In genomic region chr13:110262944-110263343, GRCh38 we compare ENCODE assay signal across 13 cellular contexts. TPM values are rescaled to one million over a fixed set of nuclear protein-coding genes. Genes with fewer than 3 reads are reported as not detected.
DNase-seq lines count a peak whose midpoint lies in the region; ATAC-seq and TF ChIP-seq lines count a peak whose summit lies in the region.
"Had no signal": no experiment of that assay in that cellular context is flagged by ENCODE, and none has a peak within 500 bp of the region (broad histone marks: within the 10 kb centered on the region; RNA-seq: fewer than 3 reads in every experiment).

No MANE protein-coding gene starts in this region.

- peak overlapping the region; percentile 27 for H3K27ac ChIP-seq in vagina

- H3K27me3 Mint-ChIP-seq in endothelial cell (ENCODE audit: unreplicated experiment) = peaks cover 3% of the 10 kb centered on the region
- H3K27me3 Mint-ChIP-seq in activated T-cell treated with anti-CD3 and anti-CD28 coated beads, Interleukin-2, amount 50 U/mL, for 4 hours (ENCODE audit: low read depth) = peaks cover 34% of the 10 kb centered on the region

- no peaks in the 10 kb centered on the region for H3K27me3 ChIP-seq in vagina
- H3K27me3 ChIP-seq: body of pancreas had no signal

- no peak for TF ChIP-seq POLR2A in vagina (IDR thresholded peaks at IDR 0.05)

- H3K9me3 ChIP-seq in vagina = no peaks in the 10 kb centered on the region
- H3K9me3 ChIP-seq: BE2C, body of pancreas had no signal

- intact Hi-C loops in vagina (cut with DNase I) = no loop called here

- TF ChIP-seq CTCF in endothelial cell (IDR thresholded peaks at IDR 0.05; ENCODE audit: unreplicated experiment) (no peak), vagina (IDR thresholded peaks at IDR 0.05) (no peak)

- ATAC-seq in stimulated activated naive CD8-positive, alpha-beta T cell treated with anti-CD3 and anti-CD28 coated beads, Interleukin-15, Interleukin-2, amounts not matched to agents 100 U/mL and 50 U/mL, for 24 hours = no peak
- no peak for ATAC-seq in activated T-cell treated with anti-CD3 and anti-CD28 coated beads, Interleukin-2, amount 50 U/mL, for 4 hours
- no peak for ATAC-seq in HG03095 (IDR thresholded peaks at IDR 0.05; ENCODE audit: unreplicated experiment)
- ATAC-seq: activated T-helper 17 cell treated with anti-CD3 and anti-CD28 coated beads, Interleukin-2, amount 50 U/mL, for 72 hours; body of pancreas had no signal

- H3K9me3 Mint-ChIP-seq in endothelial cell (ENCODE audit: unreplicated experiment) = no peaks in the 10 kb centered on the region
- H3K9me3 Mint-ChIP-seq in activated T-cell treated with anti-CD3 and anti-CD28 coated beads, Interleukin-2, amount 50 U/mL, for 4 hours = no peaks in the 10 kb centered on the region
- H3K9me3 Mint-ChIP-seq: activated T-helper 17 cell treated with anti-CD3 and anti-CD28 coated beads, Interleukin-2, amount 50 U/mL, for 72 hours had no signal

- peaks cover 60% of the 10 kb centered on the region for H3K4me1 ChIP-seq in vagina

- peak overlapping the region; percentile 66 for H3K4me3 Mint-ChIP-seq in endothelial cell (ENCODE audit: unreplicated experiment)
- H3K4me3 Mint-ChIP-seq in activated T-cell treated with anti-CD3 and anti-CD28 coated beads, Interleukin-2, amount 50 U/mL, for 4 hours = no peak overlapping the region
- H3K4me3 Mint-ChIP-seq: activated T-helper 17 cell treated with anti-CD3 and anti-CD28 coated beads, Interleukin-2, amount 50 U/mL, for 72 hours had no signal

- H3K27ac Mint-ChIP-seq in endothelial cell (ENCODE audit: unreplicated experiment) = peak overlapping the region; percentile 90
- H3K27ac Mint-ChIP-seq: activated T-helper 17 cell treated with anti-CD3 and anti-CD28 coated beads, Interleukin-2, amount 50 U/mL, for 72 hours had no signal

- peaks cover 39% of the 10 kb centered on the region for H3K36me3 Mint-ChIP-seq in endothelial cell (ENCODE audit: low read depth, unreplicated experiment)
- no peaks in the 10 kb centered on the region for H3K36me3 Mint-ChIP-seq in activated T-cell treated with anti-CD3 and anti-CD28 coated beads, Interleukin-2, amount 50 U/mL, for 4 hours (ENCODE audit: insufficient read depth)

- peaks cover 80% of the 10 kb centered on the region for H3K4me1 Mint-ChIP-seq in endothelial cell (ENCODE audit: unreplicated experiment)
- no peaks in the 10 kb centered on the region for H3K4me1 Mint-ChIP-seq in activated T-cell treated with anti-CD3 and anti-CD28 coated beads, Interleukin-2, amount 50 U/mL, for 4 hours (ENCODE audit: low read depth)
- H3K4me1 Mint-ChIP-seq: activated T-helper 17 cell treated with anti-CD3 and anti-CD28 coated beads, Interleukin-2, amount 50 U/mL, for 72 hours had no signal

- no peak overlapping the region for H3K4me3 ChIP-seq in vagina
- H3K4me3 ChIP-seq: body of pancreas had no signal

- no peaks in the 10 kb centered on the region for H3K36me3 ChIP-seq in vagina
- H3K36me3 ChIP-seq: BE2C had no signal

- DNase-seq in endothelial cell (ENCODE audit: low spot score) (no peak), kidney glomerular epithelial cell (lab: John Stamatoyannopoulos, UW) (peak; percentile 49), renal cortical epithelial cell (ENCODE audit: low read depth) (peak; percentile 26), vagina (ENCODE audit: extremely low spot score in 2 of 2) (peak in 1 of 2 donors; percentile 86)
- no peak for DNase-seq in stimulated activated naive CD8-positive, alpha-beta T cell treated with anti-CD3 and anti-CD28 coated beads, Interleukin-15, Interleukin-2, amounts not matched to agents 100 U/mL and 50 U/mL, for 24 hours
- DNase-seq in activated T-cell treated with anti-CD3 and anti-CD28 coated beads, Interleukin-2, amount 50 U/mL, for 4 hours = no peak
- DNase-seq: BE2C; body of pancreas; foreskin melanocyte; NCI-H1694 treated with DMSO at 0.1 percent for 48 hours; stimulated activated CD4-positive, alpha-beta T cell treated with anti-CD3 and anti-CD28 coated beads, Interleukin-4, amount 100 ng/mL, for 24 hours had no signal

RNA-seq across cellular contexts. Expression of gene COL4A1, which starts 44.0 kb away (rescaled TPM):
- total RNA-seq in endothelial cell (ENCODE audit: unreplicated experiment) (2,720 TPM), renal cortical epithelial cell (1,634 and 1,793 TPM in 2 replicates), vagina (178 TPM)
- total RNA-seq in activated T-cell treated with anti-CD3 and anti-CD28 coated beads, Interleukin-2, amount 50 U/mL, for 4 hours = under 1 TPM; 0.42 to 0.66 (median 0.54) TPM
- total RNA-seq: activated T-helper 17 cell treated with anti-CD3 and anti-CD28 coated beads, Interleukin-2, amount 50 U/mL, for 72 hours had no signal

RNA-seq across cellular contexts. Expression of gene COL4A2, which starts 44.1 kb away (rescaled TPM):
- total RNA-seq in endothelial cell (ENCODE audit: unreplicated experiment) (1,556 TPM), renal cortical epithelial cell (1,026 and 1,465 TPM in 2 replicates), vagina (180 TPM)
- 1 to 10 TPM in 2 of 3 donors, under 1 TPM in 1; 0.63 to 1.2 (median 1.1) TPM for total RNA-seq in activated T-cell treated with anti-CD3 and anti-CD28 coated beads, Interleukin-2, amount 50 U/mL, for 4 hours

Comparison
In these comparisons a context has a peak if more than half of its experiments do, and no peak if none do; other contexts are left out.
1. DNase-seq: peak in kidney glomerular epithelial cell (single experiment) and renal cortical epithelial cell (single experiment); none in endothelial cell (single experiment), stimulated activated naive CD8-positive, alpha-beta T cell treated with anti-CD3 and anti-CD28 coated beads, Interleukin-15, Interleukin-2, amounts not matched to agents 100 U/mL and 50 U/mL, for 24 hours (single experiment) and activated T-cell treated with anti-CD3 and anti-CD28 coated beads, Interleukin-2, amount 50 U/mL, for 4 hours (single experiment).
2. RNA of gene COL4A1, which starts 44.0 kb away (total RNA-seq): 2,720 TPM in endothelial cell (single experiment), 1,634 to 1,793 TPM in renal cortical epithelial cell and 178 TPM in vagina (single experiment); 0.42 to 0.66 TPM in activated T-cell treated with anti-CD3 and anti-CD28 coated beads, Interleukin-2, amount 50 U/mL, for 4 hours; every median in the first group is over 100 times any median in the second.
3. RNA of gene COL4A2, which starts 44.1 kb away (total RNA-seq): 1,556 TPM in endothelial cell (single experiment), 1,026 to 1,465 TPM in renal cortical epithelial cell and 180 TPM in vagina (single experiment); 0.63 to 1.2 TPM in activated T-cell treated with anti-CD3 and anti-CD28 coated beads, Interleukin-2, amount 50 U/mL, for 4 hours; every median in the first group is over 10 times any median in the second.